ENCODE assay signal across 1 cellular context in the genomic region with DNA sequence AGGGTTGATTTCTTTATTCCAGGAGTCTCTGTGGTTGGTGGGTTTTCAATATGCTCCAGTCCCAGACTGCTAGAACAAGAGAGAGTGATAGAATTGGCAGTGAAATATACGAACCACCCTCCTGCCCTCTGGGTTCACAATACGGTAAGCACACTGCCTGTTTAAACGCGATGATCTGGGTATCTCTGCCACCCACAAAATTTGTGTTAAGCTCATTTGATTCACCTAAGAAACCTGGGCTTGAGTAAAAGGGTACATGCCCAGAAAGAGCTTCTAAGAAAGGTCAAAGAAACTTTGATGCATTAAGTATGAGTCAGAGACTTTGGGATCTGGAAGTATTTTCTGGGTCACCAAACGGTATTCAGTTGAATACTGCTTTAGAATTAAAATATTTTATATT.
TF ChIP-seq lines count a peak whose summit lies in the region.

No MANE protein-coding gene starts in this region.

TF ChIP-seq in WTC11, 78 proteins besides CTCF, POLR2A, EP300 and RAD21:
- TF ChIP-seq, protein P1, sequence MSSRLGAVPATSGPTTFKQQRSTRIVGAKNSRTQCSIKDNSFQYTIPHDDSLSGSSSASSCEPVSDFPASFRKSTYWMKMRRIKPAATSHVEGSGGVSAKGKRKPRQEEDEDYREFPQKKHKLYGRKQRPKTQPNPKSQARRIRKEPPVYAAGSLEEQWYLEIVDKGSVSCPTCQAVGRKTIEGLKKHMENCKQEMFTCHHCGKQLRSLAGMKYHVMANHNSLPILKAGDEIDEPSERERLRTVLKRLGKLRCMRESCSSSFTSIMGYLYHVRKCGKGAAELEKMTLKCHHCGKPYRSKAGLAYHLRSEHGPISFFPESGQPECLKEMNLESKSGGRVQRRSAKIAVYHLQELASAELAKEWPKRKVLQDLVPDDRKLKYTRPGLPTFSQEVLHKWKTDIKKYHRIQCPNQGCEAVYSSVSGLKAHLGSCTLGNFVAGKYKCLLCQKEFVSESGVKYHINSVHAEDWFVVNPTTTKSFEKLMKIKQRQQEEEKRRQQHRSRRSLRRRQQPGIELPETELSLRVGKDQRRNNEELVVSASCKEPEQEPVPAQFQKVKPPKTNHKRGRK (CRISPR knock-in tag; IDR thresholded peaks at IDR 0.05; ENCODE audit: borderline replicate concordance): no peak
- TF ChIP-seq GRHL2 (CRISPR knock-in tag; IDR thresholded peaks at IDR 0.05; ENCODE audit: insufficient replicate concordance, severe bottlenecking): no peak
- TF ChIP-seq, protein P2, sequence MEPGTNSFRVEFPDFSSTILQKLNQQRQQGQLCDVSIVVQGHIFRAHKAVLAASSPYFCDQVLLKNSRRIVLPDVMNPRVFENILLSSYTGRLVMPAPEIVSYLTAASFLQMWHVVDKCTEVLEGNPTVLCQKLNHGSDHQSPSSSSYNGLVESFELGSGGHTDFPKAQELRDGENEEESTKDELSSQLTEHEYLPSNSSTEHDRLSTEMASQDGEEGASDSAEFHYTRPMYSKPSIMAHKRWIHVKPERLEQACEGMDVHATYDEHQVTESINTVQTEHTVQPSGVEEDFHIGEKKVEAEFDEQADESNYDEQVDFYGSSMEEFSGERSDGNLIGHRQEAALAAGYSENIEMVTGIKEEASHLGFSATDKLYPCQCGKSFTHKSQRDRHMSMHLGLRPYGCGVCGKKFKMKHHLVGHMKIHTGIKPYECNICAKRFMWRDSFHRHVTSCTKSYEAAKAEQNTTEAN (CRISPR knock-in tag; IDR thresholded peaks at IDR 0.05): no peak
- no peak for TF ChIP-seq PRDM15 (CRISPR knock-in tag; IDR thresholded peaks at IDR 0.05)
- no peak for TF ChIP-seq MYBL2 (CRISPR knock-in tag; IDR thresholded peaks at IDR 0.05)
- TF ChIP-seq ZNF232 (CRISPR knock-in tag; IDR thresholded peaks at IDR 0.05): no peak
- no peak for TF ChIP-seq ZNF121 (CRISPR knock-in tag; IDR thresholded peaks at IDR 0.05)
- TF ChIP-seq, protein P3, sequence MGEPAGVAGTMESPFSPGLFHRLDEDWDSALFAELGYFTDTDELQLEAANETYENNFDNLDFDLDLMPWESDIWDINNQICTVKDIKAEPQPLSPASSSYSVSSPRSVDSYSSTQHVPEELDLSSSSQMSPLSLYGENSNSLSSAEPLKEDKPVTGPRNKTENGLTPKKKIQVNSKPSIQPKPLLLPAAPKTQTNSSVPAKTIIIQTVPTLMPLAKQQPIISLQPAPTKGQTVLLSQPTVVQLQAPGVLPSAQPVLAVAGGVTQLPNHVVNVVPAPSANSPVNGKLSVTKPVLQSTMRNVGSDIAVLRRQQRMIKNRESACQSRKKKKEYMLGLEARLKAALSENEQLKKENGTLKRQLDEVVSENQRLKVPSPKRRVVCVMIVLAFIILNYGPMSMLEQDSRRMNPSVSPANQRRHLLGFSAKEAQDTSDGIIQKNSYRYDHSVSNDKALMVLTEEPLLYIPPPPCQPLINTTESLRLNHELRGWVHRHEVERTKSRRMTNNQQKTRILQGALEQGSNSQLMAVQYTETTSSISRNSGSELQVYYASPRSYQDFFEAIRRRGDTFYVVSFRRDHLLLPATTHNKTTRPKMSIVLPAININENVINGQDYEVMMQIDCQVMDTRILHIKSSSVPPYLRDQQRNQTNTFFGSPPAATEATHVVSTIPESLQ (CRISPR knock-in tag; IDR thresholded peaks at IDR 0.05): no peak
- TF ChIP-seq JAZF1 (CRISPR knock-in tag; IDR thresholded peaks at IDR 0.05): no peak
- TF ChIP-seq ZNF423 (CRISPR knock-in tag; IDR thresholded peaks at IDR 0.05): no peak
- no peak for TF ChIP-seq HMGXB4 (CRISPR knock-in tag; IDR thresholded peaks at IDR 0.05)
- no peak for TF ChIP-seq FOXK1 (CRISPR knock-in tag; IDR thresholded peaks at IDR 0.05)
- TF ChIP-seq ETV6 (CRISPR knock-in tag; IDR thresholded peaks at IDR 0.05): no peak
- TF ChIP-seq, protein P4, sequence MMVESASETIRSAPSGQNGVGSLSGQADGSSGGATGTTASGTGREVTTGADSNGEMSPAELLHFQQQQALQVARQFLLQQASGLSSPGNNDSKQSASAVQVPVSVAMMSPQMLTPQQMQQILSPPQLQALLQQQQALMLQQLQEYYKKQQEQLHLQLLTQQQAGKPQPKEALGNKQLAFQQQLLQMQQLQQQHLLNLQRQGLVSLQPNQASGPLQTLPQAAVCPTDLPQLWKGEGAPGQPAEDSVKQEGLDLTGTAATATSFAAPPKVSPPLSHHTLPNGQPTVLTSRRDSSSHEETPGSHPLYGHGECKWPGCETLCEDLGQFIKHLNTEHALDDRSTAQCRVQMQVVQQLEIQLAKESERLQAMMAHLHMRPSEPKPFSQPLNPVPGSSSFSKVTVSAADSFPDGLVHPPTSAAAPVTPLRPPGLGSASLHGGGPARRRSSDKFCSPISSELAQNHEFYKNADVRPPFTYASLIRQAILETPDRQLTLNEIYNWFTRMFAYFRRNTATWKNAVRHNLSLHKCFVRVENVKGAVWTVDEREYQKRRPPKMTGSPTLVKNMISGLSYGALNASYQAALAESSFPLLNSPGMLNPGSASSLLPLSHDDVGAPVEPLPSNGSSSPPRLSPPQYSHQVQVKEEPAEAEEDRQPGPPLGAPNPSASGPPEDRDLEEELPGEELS (CRISPR knock-in tag; IDR thresholded peaks at IDR 0.05): no peak
- TF ChIP-seq NR3C1 (CRISPR knock-in tag; conservative IDR thresholded peaks at IDR 0.05; ENCODE audit: low read depth): no peak
- no peak for TF ChIP-seq EMX1 (CRISPR knock-in tag; IDR thresholded peaks at IDR 0.05)
- TF ChIP-seq RELA (CRISPR knock-in tag; IDR thresholded peaks at IDR 0.05; ENCODE audit: borderline replicate concordance): no peak
- no peak for TF ChIP-seq ZNF396 (CRISPR knock-in tag; IDR thresholded peaks at IDR 0.05; ENCODE audit: borderline replicate concordance)
- no peak for TF ChIP-seq CREB1 (CRISPR knock-in tag; IDR thresholded peaks at IDR 0.05)
